1 cellular context compared by ENCODE assay signal in genomic region chr9:124583134-124583533, GRCh38.
TF ChIP-seq lines count a peak whose summit lies in the region.

No MANE protein-coding gene starts in this region.

TF ChIP-seq in HepG2, 621 proteins besides CTCF, POLR2A, EP300 and RAD21 (continued from another document):
- TF ChIP-seq TFE3 (CRISPR knock-in tag; IDR thresholded peaks at IDR 0.05) (no peak), ZEB1 (IDR thresholded peaks at IDR 0.05; ENCODE audit: insufficient replicate concordance, low read depth) (no peak), MEF2D (CRISPR knock-in tag; IDR thresholded peaks at IDR 0.05) (no peak), ZNF891 (CRISPR knock-in tag; IDR thresholded peaks at IDR 0.05) (no peak), ZFP37 (CRISPR knock-in tag; IDR thresholded peaks at IDR 0.05; ENCODE audit: borderline replicate concordance) (no peak)
TF ChIP-seq in HepG2: peak in this region for 0.
